Comparison of ENCODE assay signal across 1 cellular context in the genomic region with DNA sequence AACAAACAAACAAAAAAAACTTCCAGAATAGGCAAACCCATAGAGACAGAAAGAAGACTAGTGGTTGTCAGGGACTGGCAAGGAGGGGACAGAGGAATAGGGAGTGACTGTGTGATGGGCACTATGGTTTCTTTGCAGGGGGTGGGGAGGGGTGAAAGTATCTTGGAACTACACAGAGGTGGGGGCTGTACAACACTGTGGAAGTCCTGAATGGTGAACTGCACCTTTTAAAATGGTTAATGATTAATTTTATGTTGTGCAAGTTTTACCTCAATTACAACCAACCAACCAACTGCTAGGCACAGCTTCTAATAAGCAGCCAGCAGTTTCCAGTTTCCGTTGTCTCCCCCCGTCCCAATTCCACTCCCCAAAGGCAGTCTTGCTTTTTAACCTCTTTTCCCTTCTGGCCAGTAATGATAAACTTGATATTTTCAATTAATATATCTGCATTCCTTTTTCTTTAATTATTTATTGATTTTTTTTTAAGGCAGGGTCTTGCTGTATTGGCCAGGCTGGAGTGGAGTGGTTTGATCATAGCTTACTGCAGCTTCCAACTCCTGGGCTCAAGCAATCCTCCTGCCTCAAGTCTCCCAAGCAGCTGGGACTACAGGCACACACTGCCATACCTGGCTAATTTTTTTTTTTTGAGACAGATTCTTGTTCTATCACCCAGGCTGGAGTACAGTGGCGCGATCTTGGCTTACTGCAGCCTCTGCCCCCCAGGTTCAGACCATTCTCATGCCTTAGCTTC.
TF ChIP-seq lines count a peak whose summit lies in the region.

No MANE protein-coding gene starts in this region.

TF ChIP-seq in HepG2, 621 proteins besides CTCF, POLR2A, EP300 and RAD21 (continued from another document and continues in another):
- TF ChIP-seq SALL2 (CRISPR knock-in tag; IDR thresholded peaks at IDR 0.05), result no peak
- TF ChIP-seq CAMTA2 (CRISPR knock-in tag; IDR thresholded peaks at IDR 0.05; ENCODE audit: borderline replicate concordance), result no peak
- peak; percentile 49; the same call in 1 of the 2 replicates for TF ChIP-seq ZMYM3 (CRISPR knock-in tag; IDR thresholded peaks at IDR 0.05)
- no peak for TF ChIP-seq ZNF75D (CRISPR knock-in tag; IDR thresholded peaks at IDR 0.05; ENCODE audit: borderline replicate concordance)
- TF ChIP-seq FOXO1 (CRISPR knock-in tag; IDR thresholded peaks at IDR 0.05), result no peak
- TF ChIP-seq, protein P1, sequence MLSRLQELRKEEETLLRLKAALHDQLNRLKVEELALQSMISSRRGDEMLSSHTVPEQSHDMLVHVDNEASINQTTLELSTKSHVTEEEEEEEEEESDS (CRISPR knock-in tag; IDR thresholded peaks at IDR 0.05; ENCODE audit: borderline replicate concordance), result no peak
- no peak for TF ChIP-seq KLF16 (CRISPR knock-in tag; IDR thresholded peaks at IDR 0.05)
- TF ChIP-seq NFIB (CRISPR knock-in tag; IDR thresholded peaks at IDR 0.05; ENCODE audit: borderline replicate concordance), result no peak
- no peak for TF ChIP-seq CREM (IDR thresholded peaks at IDR 0.05)
- no peak for TF ChIP-seq CREM (CRISPR knock-in tag; IDR thresholded peaks at IDR 0.05)
- TF ChIP-seq BRCA1 (CRISPR knock-in tag; IDR thresholded peaks at IDR 0.05), result no peak
- TF ChIP-seq ZNF790 (CRISPR knock-in tag; IDR thresholded peaks at IDR 0.05; ENCODE audit: borderline replicate concordance), result no peak
- TF ChIP-seq SOX13 (IDR thresholded peaks at IDR 0.05), result no peak
- TF ChIP-seq SOX13 (CRISPR knock-in tag; conservative IDR thresholded peaks at IDR 0.05 in 1 of 2, IDR thresholded peaks at IDR 0.05 in 1 of 2), result peak in 1 of 2 experiments; percentile 15; a peak in 1 of 4 replicates
- TF ChIP-seq, protein P2, sequence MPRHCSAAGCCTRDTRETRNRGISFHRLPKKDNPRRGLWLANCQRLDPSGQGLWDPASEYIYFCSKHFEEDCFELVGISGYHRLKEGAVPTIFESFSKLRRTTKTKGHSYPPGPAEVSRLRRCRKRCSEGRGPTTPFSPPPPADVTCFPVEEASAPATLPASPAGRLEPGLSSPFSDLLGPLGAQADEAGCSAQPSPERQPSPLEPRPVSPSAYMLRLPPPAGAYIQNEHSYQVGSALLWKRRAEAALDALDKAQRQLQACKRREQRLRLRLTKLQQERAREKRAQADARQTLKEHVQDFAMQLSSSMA (CRISPR knock-in tag; IDR thresholded peaks at IDR 0.05), result no peak
- TF ChIP-seq GLI4 (CRISPR knock-in tag; IDR thresholded peaks at IDR 0.05; ENCODE audit: borderline replicate concordance), result no peak
- no peak for TF ChIP-seq NR2F1 (CRISPR knock-in tag; IDR thresholded peaks at IDR 0.05)
- no peak for TF ChIP-seq ZNF567 (CRISPR knock-in tag; IDR thresholded peaks at IDR 0.05; ENCODE audit: borderline replicate concordance)
- TF ChIP-seq KLF15 (CRISPR knock-in tag; IDR thresholded peaks at IDR 0.05; ENCODE audit: borderline replicate concordance), result no peak
- TF ChIP-seq ZNF879 (CRISPR knock-in tag; IDR thresholded peaks at IDR 0.05), result no peak
- TF ChIP-seq GABPA (IDR thresholded peaks at IDR 0.05; ENCODE audit: low read depth, low read length), result no peak
- TF ChIP-seq GABPA (CRISPR knock-in tag; IDR thresholded peaks at IDR 0.05; ENCODE audit: low read depth), result no peak
- TF ChIP-seq MYNN (CRISPR knock-in tag; IDR thresholded peaks at IDR 0.05; ENCODE audit: low read depth), result no peak
- TF ChIP-seq FOXM1 (CRISPR knock-in tag; IDR thresholded peaks at IDR 0.05), result no peak
- TF ChIP-seq, protein P3, sequence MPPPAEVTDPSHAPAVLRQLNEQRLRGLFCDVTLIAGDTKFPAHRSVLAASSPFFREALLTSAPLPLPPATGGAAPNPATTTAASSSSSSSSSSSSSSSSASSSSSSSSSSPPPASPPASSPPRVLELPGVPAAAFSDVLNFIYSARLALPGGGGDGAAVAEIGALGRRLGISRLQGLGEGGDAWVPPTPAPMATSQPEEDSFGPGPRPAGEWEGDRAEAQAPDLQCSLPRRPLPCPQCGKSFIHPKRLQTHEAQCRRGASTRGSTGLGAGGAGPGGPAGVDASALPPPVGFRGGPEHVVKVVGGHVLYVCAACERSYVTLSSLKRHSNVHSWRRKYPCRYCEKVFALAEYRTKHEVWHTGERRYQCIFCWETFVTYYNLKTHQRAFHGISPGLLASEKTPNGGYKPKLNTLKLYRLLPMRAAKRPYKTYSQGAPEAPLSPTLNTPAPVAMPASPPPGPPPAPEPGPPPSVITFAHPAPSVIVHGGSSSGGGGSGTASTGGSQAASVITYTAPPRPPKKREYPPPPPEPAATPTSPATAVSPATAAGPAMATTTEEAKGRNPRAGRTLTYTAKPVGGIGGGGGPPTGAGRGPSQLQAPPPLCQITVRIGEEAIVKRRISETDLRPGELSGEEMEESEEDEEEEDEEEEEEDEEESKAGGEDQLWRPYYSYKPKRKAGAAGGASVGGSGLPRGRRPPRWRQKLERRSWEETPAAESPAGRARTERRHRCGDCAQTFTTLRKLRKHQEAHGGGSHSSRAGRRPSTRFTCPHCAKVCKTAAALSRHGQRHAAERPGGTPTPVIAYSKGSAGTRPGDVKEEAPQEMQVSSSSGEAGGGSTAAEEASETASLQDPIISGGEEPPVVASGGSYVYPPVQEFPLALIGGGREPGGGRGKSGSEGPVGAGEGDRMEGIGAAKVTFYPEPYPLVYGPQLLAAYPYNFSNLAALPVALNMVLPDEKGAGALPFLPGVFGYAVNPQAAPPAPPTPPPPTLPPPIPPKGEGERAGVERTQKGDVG (CRISPR knock-in tag; IDR thresholded peaks at IDR 0.05; ENCODE audit: borderline replicate concordance), result no peak
- no peak for TF ChIP-seq ZNF761 (CRISPR knock-in tag; conservative IDR thresholded peaks at IDR 0.05)
- 0 out of 2 replicates have a peak, but pooled peaks have one; percentile 58 for TF ChIP-seq HNRNPUL1 (IDR thresholded peaks at IDR 0.05; ENCODE audit: low read depth, low read length)
- TF ChIP-seq DMAP1 (CRISPR knock-in tag; IDR thresholded peaks at IDR 0.05), result no peak
- TF ChIP-seq CHD4 (IDR thresholded peaks at IDR 0.05; ENCODE audit: borderline replicate concordance, low read length), result no peak
- TF ChIP-seq, protein P4, sequence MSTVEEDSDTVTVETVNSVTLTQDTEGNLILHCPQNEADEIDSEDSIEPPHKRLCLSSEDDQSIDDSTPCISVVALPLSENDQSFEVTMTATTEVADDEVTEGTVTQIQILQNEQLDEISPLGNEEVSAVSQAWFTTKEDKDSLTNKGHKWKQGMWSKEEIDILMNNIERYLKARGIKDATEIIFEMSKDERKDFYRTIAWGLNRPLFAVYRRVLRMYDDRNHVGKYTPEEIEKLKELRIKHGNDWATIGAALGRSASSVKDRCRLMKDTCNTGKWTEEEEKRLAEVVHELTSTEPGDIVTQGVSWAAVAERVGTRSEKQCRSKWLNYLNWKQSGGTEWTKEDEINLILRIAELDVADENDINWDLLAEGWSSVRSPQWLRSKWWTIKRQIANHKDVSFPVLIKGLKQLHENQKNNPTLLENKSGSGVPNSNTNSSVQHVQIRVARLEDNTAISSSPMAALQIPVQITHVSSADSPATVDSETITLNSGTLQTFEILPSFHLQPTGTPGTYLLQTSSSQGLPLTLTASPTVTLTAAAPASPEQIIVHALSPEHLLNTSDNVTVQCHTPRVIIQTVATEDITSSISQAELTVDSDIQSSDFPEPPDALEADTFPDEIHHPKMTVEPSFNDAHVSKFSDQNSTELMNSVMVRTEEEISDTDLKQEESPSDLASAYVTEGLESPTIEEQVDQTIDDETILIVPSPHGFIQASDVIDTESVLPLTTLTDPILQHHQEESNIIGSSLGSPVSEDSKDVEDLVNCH (CRISPR knock-in tag; IDR thresholded peaks at IDR 0.05), result no peak
- TF ChIP-seq IKZF4 (CRISPR knock-in tag; IDR thresholded peaks at IDR 0.05; ENCODE audit: borderline replicate concordance, low read depth, not compliant biosample characterization), result no peak
- TF ChIP-seq CEBPG (CRISPR knock-in tag; IDR thresholded peaks at IDR 0.05), result peak; percentile 79
- peak; percentile 30; the same call in 1 of the 2 replicates for TF ChIP-seq GATAD2A (CRISPR knock-in tag; IDR thresholded peaks at IDR 0.05)
- no peak for TF ChIP-seq ZNF607 (CRISPR knock-in tag; IDR thresholded peaks at IDR 0.05; ENCODE audit: borderline replicate concordance)
- no peak for TF ChIP-seq FOXA1 (IDR thresholded peaks at IDR 0.05)
- no peak for TF ChIP-seq FOXA1 (CRISPR knock-in tag; IDR thresholded peaks at IDR 0.05)
- TF ChIP-seq, protein P5, sequence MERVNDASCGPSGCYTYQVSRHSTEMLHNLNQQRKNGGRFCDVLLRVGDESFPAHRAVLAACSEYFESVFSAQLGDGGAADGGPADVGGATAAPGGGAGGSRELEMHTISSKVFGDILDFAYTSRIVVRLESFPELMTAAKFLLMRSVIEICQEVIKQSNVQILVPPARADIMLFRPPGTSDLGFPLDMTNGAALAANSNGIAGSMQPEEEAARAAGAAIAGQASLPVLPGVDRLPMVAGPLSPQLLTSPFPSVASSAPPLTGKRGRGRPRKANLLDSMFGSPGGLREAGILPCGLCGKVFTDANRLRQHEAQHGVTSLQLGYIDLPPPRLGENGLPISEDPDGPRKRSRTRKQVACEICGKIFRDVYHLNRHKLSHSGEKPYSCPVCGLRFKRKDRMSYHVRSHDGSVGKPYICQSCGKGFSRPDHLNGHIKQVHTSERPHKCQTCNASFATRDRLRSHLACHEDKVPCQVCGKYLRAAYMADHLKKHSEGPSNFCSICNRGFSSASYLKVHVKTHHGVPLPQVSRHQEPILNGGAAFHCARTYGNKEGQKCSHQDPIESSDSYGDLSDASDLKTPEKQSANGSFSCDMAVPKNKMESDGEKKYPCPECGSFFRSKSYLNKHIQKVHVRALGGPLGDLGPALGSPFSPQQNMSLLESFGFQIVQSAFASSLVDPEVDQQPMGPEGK (CRISPR knock-in tag; IDR thresholded peaks at IDR 0.05), result peak; percentile 84
- TF ChIP-seq SRF (IDR thresholded peaks at IDR 0.05; ENCODE audit: low read depth, low read length), result no peak
- no peak for TF ChIP-seq ZFY (CRISPR knock-in tag; IDR thresholded peaks at IDR 0.05)
- no peak for TF ChIP-seq SETDB1 (CRISPR knock-in tag; IDR thresholded peaks at IDR 0.05; ENCODE audit: borderline replicate concordance)
- TF ChIP-seq, protein P6, sequence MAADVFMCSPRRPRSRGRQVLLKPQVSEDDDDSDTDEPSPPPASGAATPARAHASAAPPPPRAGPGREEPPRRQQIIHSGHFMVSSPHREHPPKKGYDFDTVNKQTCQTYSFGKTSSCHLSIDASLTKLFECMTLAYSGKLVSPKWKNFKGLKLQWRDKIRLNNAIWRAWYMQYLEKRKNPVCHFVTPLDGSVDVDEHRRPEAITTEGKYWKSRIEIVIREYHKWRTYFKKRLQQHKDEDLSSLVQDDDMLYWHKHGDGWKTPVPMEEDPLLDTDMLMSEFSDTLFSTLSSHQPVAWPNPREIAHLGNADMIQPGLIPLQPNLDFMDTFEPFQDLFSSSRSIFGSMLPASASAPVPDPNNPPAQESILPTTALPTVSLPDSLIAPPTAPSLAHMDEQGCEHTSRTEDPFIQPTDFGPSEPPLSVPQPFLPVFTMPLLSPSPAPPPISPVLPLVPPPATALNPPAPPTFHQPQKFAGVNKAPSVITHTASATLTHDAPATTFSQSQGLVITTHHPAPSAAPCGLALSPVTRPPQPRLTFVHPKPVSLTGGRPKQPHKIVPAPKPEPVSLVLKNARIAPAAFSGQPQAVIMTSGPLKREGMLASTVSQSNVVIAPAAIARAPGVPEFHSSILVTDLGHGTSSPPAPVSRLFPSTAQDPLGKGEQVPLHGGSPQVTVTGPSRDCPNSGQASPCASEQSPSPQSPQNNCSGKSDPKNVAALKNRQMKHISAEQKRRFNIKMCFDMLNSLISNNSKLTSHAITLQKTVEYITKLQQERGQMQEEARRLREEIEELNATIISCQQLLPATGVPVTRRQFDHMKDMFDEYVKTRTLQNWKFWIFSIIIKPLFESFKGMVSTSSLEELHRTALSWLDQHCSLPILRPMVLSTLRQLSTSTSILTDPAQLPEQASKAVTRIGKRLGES (CRISPR knock-in tag; IDR thresholded peaks at IDR 0.05; ENCODE audit: borderline replicate concordance), result no peak
- TF ChIP-seq HNRNPL (IDR thresholded peaks at IDR 0.05; ENCODE audit: low read depth, low read length), result no peak
- TF ChIP-seq HMG20B (CRISPR knock-in tag; conservative IDR thresholded peaks at IDR 0.05), result no peak
- TF ChIP-seq NR2F6 (IDR thresholded peaks at IDR 0.05), result peak; percentile 25; the same call in 1 of the 2 replicates
- TF ChIP-seq NR2F6 (CRISPR knock-in tag; IDR thresholded peaks at IDR 0.05), result 0 out of 2 replicates have a peak, but pooled peaks have one; percentile 12
- no peak for TF ChIP-seq ZNF383 (CRISPR knock-in tag; IDR thresholded peaks at IDR 0.05; ENCODE audit: borderline replicate concordance)
- no peak for TF ChIP-seq IRX3 (CRISPR knock-in tag; IDR thresholded peaks at IDR 0.05; ENCODE audit: borderline replicate concordance, low read depth)
- TF ChIP-seq, protein P7, sequence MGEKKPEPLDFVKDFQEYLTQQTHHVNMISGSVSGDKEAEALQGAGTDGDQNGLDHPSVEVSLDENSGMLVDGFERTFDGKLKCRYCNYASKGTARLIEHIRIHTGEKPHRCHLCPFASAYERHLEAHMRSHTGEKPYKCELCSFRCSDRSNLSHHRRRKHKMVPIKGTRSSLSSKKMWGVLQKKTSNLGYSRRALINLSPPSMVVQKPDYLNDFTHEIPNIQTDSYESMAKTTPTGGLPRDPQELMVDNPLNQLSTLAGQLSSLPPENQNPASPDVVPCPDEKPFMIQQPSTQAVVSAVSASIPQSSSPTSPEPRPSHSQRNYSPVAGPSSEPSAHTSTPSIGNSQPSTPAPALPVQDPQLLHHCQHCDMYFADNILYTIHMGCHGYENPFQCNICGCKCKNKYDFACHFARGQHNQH (CRISPR knock-in tag; IDR thresholded peaks at IDR 0.05), result 0 out of 2 replicates have a peak, but pooled peaks have one; percentile 26
- TF ChIP-seq, protein P8, sequence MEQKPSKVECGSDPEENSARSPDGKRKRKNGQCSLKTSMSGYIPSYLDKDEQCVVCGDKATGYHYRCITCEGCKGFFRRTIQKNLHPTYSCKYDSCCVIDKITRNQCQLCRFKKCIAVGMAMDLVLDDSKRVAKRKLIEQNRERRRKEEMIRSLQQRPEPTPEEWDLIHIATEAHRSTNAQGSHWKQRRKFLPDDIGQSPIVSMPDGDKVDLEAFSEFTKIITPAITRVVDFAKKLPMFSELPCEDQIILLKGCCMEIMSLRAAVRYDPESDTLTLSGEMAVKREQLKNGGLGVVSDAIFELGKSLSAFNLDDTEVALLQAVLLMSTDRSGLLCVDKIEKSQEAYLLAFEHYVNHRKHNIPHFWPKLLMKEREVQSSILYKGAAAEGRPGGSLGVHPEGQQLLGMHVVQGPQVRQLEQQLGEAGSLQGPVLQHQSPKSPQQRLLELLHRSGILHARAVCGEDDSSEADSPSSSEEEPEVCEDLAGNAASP (CRISPR knock-in tag; IDR thresholded peaks at IDR 0.05; ENCODE audit: borderline replicate concordance), result no peak
- TF ChIP-seq, protein P9, sequence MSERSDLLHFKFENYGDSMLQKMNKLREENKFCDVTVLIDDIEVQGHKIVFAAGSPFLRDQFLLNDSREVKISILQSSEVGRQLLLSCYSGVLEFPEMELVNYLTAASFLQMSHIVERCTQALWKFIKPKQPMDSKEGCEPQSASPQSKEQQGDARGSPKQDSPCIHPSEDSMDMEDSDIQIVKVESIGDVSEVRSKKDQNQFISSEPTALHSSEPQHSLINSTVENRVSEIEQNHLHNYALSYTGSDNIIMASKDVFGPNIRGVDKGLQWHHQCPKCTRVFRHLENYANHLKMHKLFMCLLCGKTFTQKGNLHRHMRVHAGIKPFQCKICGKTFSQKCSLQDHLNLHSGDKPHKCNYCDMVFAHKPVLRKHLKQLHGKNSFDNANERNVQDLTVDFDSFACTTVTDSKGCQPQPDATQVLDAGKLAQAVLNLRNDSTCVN (CRISPR knock-in tag; IDR thresholded peaks at IDR 0.05; ENCODE audit: borderline replicate concordance), result no peak
- TF ChIP-seq TBX3 (IDR thresholded peaks at IDR 0.05; ENCODE audit: borderline replicate concordance), result no peak
